9 cellular contexts compared by ENCODE assay signal in genomic region chr17:21239680-21240374, GRCh38. TPM values are rescaled to one million over a fixed set of nuclear protein-coding genes. Genes with fewer than 3 reads are reported as not detected.
DNase-seq lines count a peak whose midpoint lies in the region; ATAC-seq, FAIRE-seq and TF ChIP-seq lines count a peak whose summit lies in the region.
"Had no signal": no experiment of that assay in that cellular context is flagged by ENCODE, and none has a peak within 500 bp of the region (broad histone marks: within the 10 kb centered on the region; RNA-seq: fewer than 3 reads in every experiment).

No MANE protein-coding gene starts in this region.

- no peak overlapping the region for H3K4me3 ChIP-seq in Caco-2 (ENCODE audit: low read depth, low read length)
- no peak overlapping the region for H3K4me3 ChIP-seq in HUES64 (ENCODE audit: low read length)
- H3K4me3 ChIP-seq in kidney (ENCODE audit: low read length in 2 of 2) = no peak overlapping the region

- H3K4me3 Mint-ChIP-seq in Caco-2 (ENCODE audit: unreplicated experiment) = no peak overlapping the region
- no peak overlapping the region for H3K4me3 Mint-ChIP-seq in activated CD8-positive, alpha-beta T cell treated with anti-CD3 and anti-CD28 coated beads for 36 hours

- H3K9me3 ChIP-seq in Caco-2 (no peaks in the 10 kb centered on the region), HUES64 (ENCODE audit: insufficient read depth, low read depth, low read length) (no peaks in the 10 kb centered on the region), kidney (ENCODE audit: control insufficient read depth in 1 of 2, low read length in 2 of 2) (no peaks in the 10 kb centered on the region)

- H3K27me3 ChIP-seq in Caco-2 (replicated peaks; ENCODE audit: control insufficient read depth, insufficient read depth, low read length) (no peaks in the 10 kb centered on the region), HUES64 (ENCODE audit: insufficient read depth, low read length) (no peaks in the 10 kb centered on the region)

- H3K4me1 Mint-ChIP-seq in Caco-2 (ENCODE audit: low read depth, unreplicated experiment) = no peaks in the 10 kb centered on the region
- no peaks in the 10 kb centered on the region for H3K4me1 Mint-ChIP-seq in activated CD8-positive, alpha-beta T cell treated with anti-CD3 and anti-CD28 coated beads for 36 hours (ENCODE audit: low read depth)

- DNase-seq in Caco-2 (peak in 1 of 2 experiments; percentile 35), kidney (no peak), C1 segment of cervical spinal cord (lab: John Stamatoyannopoulos, UW) (no peak), posterior vena cava (ENCODE audit: low spot score) (no peak), dedifferentiated amniotic fluid mesenchymal stem cell (ENCODE audit: extremely low spot score) (no peak)
- DNase-seq in activated CD8-positive, alpha-beta T cell treated with anti-CD3 and anti-CD28 coated beads for 36 hours = no peak
- no peak for DNase-seq in activated naive CD4-positive, alpha-beta T cell treated with Interleukin-2 at 50 U/mL for 16 hours

- intact Hi-C loops in Caco-2 (cut with micrococcal nuclease; ENCODE audit: unreplicated experiment) = no loop called here
- intact Hi-C loops in activated CD8-positive, alpha-beta T cell treated with anti-CD3 and anti-CD28 coated beads for 36 hours (cut with micrococcal nuclease) = no loop called here
- intact Hi-C loops in kidney (cut with DNase I) = no loop called here
- intact Hi-C loops in posterior vena cava (cut with DNase I) = no loop called here

- POLR2A ChIA-PET in Caco-2 (lab: Charles Lee) = no interaction called here
- POLR2A ChIA-PET in activated CD8-positive, alpha-beta T cell treated with anti-CD3 and anti-CD28 coated beads for 36 hours (lab: Charles Lee) = no interaction called here

- WGBS in HUES64 = 52% methylated on average over 13 of the region's 13 CpGs

- H3K36me3 ChIP-seq in Caco-2 (ENCODE audit: control insufficient read depth, insufficient read depth, low read length) (no peaks in the 10 kb centered on the region), HUES64 (ENCODE audit: insufficient read depth, low read length) (no peaks in the 10 kb centered on the region), kidney (ENCODE audit: control insufficient read depth in 1 of 2, insufficient read depth in 2 of 2, low read length in 2 of 2) (no peaks in the 10 kb centered on the region)

- ATAC-seq in activated CD8-positive, alpha-beta T cell treated with anti-CD3 and anti-CD28 coated beads for 36 hours = peak; percentile 61

- H3K4me1 ChIP-seq in Caco-2 (peaks cover 14% of the 10 kb centered on the region), HUES64 (ENCODE audit: insufficient read depth, low read length) (peaks cover 17% of the 10 kb centered on the region), kidney (ENCODE audit: control insufficient read depth in 1 of 2, insufficient read depth in 1 of 2, low read depth in 1 of 2, low read length in 2 of 2) (peaks cover 11 to 14% of the 10 kb centered on the region in 2 donors)

- no peaks in the 10 kb centered on the region for H3K36me3 Mint-ChIP-seq in Caco-2 (ENCODE audit: insufficient read depth, unreplicated experiment)
- no peaks in the 10 kb centered on the region for H3K36me3 Mint-ChIP-seq in activated CD8-positive, alpha-beta T cell treated with anti-CD3 and anti-CD28 coated beads for 36 hours (ENCODE audit: low read depth)

- peak overlapping the region; percentile 65 for H3K27ac ChIP-seq in HUES64 (ENCODE audit: low read depth, low read length)
- H3K27ac ChIP-seq in kidney (ENCODE audit: low read depth in 2 of 2, low read length in 2 of 2) = no peak overlapping the region
- H3K27ac ChIP-seq: epithelial cell of prostate had no signal

- CTCF ChIA-PET in Caco-2 (lab: Charles Lee) = interaction anchor here (0.6 kb wide), 1 partner anchor 14 kb away, joined by 3 read pairs; the partner anchor contains the start of gene NATD1
- CTCF ChIA-PET in activated CD8-positive, alpha-beta T cell treated with anti-CD3 and anti-CD28 coated beads for 36 hours (lab: Charles Lee) = interaction anchor here (1.2 to 1.8 kb wide), 4 partner anchors 39 to 120 kb away, joined by 3 to 6 read pairs (median 4); no protein-coding TSS in a partner anchor

- peak overlapping the region; percentile 41 for H3K9ac ChIP-seq in HUES64 (ENCODE audit: low read depth, low read length)
- H3K9ac ChIP-seq in kidney (ENCODE audit: low read length in 2 of 2) = no peak overlapping the region

- peaks cover 6% of the 10 kb centered on the region for H3K27me3 Mint-ChIP-seq in Caco-2 (ENCODE audit: insufficient read depth, unreplicated experiment)
- no peaks in the 10 kb centered on the region for H3K27me3 Mint-ChIP-seq in activated CD8-positive, alpha-beta T cell treated with anti-CD3 and anti-CD28 coated beads for 36 hours

- no TSS peak for BruUV-seq in Caco-2 (replicated peaks; lab: Mats Ljungman, UMichigan)

- peak; percentile 50 to 78 for TF ChIP-seq CTCF in Caco-2 (IDR thresholded peaks at IDR 0.05; ENCODE audit: insufficient read depth in 1 of 2, low read depth in 1 of 2, low read length in 1 of 2, severe bottlenecking in 1 of 2, unreplicated experiment in 1 of 2)
- peak; percentile 27 for TF ChIP-seq CTCF in activated CD8-positive, alpha-beta T cell treated with anti-CD3 and anti-CD28 coated beads for 36 hours (IDR thresholded peaks at IDR 0.05)
- TF ChIP-seq CTCF in kidney (IDR thresholded peaks at IDR 0.05; ENCODE audit: borderline replicate concordance, extremely low read depth, insufficient read depth) = peak; percentile 27

- H3K27ac Mint-ChIP-seq in Caco-2 (ENCODE audit: unreplicated experiment) = no peak overlapping the region
- H3K27ac Mint-ChIP-seq in activated CD8-positive, alpha-beta T cell treated with anti-CD3 and anti-CD28 coated beads for 36 hours = no peak overlapping the region

- FAIRE-seq in kidney (lab: Jason Lieb, UNC) = no peak

- no peaks in the 10 kb centered on the region for H3K9me3 Mint-ChIP-seq in Caco-2 (ENCODE audit: unreplicated experiment)
- H3K9me3 Mint-ChIP-seq in activated CD8-positive, alpha-beta T cell treated with anti-CD3 and anti-CD28 coated beads for 36 hours = no peaks in the 10 kb centered on the region

RNA-seq across cellular contexts. Expression of gene NATD1, which starts 13.4 kb away (rescaled TPM):
- total RNA-seq in Caco-2 (2022) = 14.4 and 18.4 TPM in 2 replicates
- 7.9 TPM for polyA plus RNA-seq in HUES64 (2013, experiment 1 of 2)
- polyA plus RNA-seq in HUES64 (2013, experiment 2 of 2) = 8.5 TPM
- 1 to 10 TPM; 1.1 to 1.3 TPM for total RNA-seq in activated CD8-positive, alpha-beta T cell treated with anti-CD3 and anti-CD28 coated beads for 36 hours
- 14.2 TPM for total RNA-seq in kidney
- polyA plus RNA-seq in kidney (ENCODE audit: insufficient read depth, low read depth, low replicate concordance) = 5.0 TPM
- 1 to 10 TPM; 7.8 to 8.8 TPM for total RNA-seq in posterior vena cava

RNA-seq across cellular contexts. Expression of gene TMEM11, which starts 25.9 kb away (rescaled TPM):
- total RNA-seq in Caco-2 (2022) (39.1 and 40.7 TPM in 2 replicates), kidney (17.4 TPM), posterior vena cava (10 to 100 TPM; 18.5 to 18.7 TPM)
- polyA plus RNA-seq in HUES64 (2013, experiment 1 of 2) = 32.2 TPM
- polyA plus RNA-seq in HUES64 (2013, experiment 2 of 2) = 30.5 TPM
- total RNA-seq in activated CD8-positive, alpha-beta T cell treated with anti-CD3 and anti-CD28 coated beads for 36 hours = 10 to 100 TPM; 26.2 to 28.9 TPM
- polyA plus RNA-seq in kidney (ENCODE audit: insufficient read depth, low read depth, low replicate concordance) = 34.2 TPM

RNA-seq across cellular contexts. Expression of gene MAP2K3, which starts 44.7 kb away (rescaled TPM):
- total RNA-seq in Caco-2 (2022) = 49.5 and 50.9 TPM in 2 replicates
- 22.3 TPM for polyA plus RNA-seq in HUES64 (2013, experiment 1 of 2)
- 24.4 TPM for polyA plus RNA-seq in HUES64 (2013, experiment 2 of 2)
- total RNA-seq in activated CD8-positive, alpha-beta T cell treated with anti-CD3 and anti-CD28 coated beads for 36 hours = 100 to 1,000 TPM; 151 to 153 TPM
- 44.0 TPM for total RNA-seq in kidney
- 40.1 TPM for polyA plus RNA-seq in kidney (ENCODE audit: insufficient read depth, low read depth, low replicate concordance)
- 10 to 100 TPM; 47.7 to 83.4 TPM for total RNA-seq in posterior vena cava
